In genomic region chr12:13164859-13165577, GRCh38 we compare ENCODE assay signal across 11 cellular contexts. TPM values are rescaled to one million over a fixed set of nuclear protein-coding genes. Genes with fewer than 3 reads are reported as not detected.
DNase-seq lines count a peak whose midpoint lies in the region; ATAC-seq and TF ChIP-seq lines count a peak whose summit lies in the region.
"Had no signal": no experiment of that assay in that cellular context is flagged by ENCODE, and none has a peak within 500 bp of the region (broad histone marks: within the 10 kb centered on the region; RNA-seq: fewer than 3 reads in every experiment).

No MANE protein-coding gene starts in this region.

- peak overlapping the region; percentile 60 for H2AFZ ChIP-seq in neuronal stem cell (ENCODE audit: low read length)

- H2BK5ac ChIP-seq in neuronal stem cell (ENCODE audit: low read length) = no peak overlapping the region

- no peak overlapping the region for H3K14ac ChIP-seq in neuronal stem cell (ENCODE audit: low read length)

- no peaks in the 10 kb centered on the region for H3K27me3 ChIP-seq in CD4-positive, alpha-beta memory T cell (ENCODE audit: insufficient read depth, low read length)
- H3K27me3 ChIP-seq in breast epithelium (no peaks in the 10 kb centered on the region), neuronal stem cell (ENCODE audit: control insufficient read depth in 3 of 3, insufficient read depth in 3 of 3, low read depth in 1 of 3, low read length in 3 of 3) (no peaks in the 10 kb centered on the region)
- H3K27me3 ChIP-seq: cardiac muscle cell, SJCRH30 had no signal

- no peaks in the 10 kb centered on the region for H3K79me1 ChIP-seq in neuronal stem cell (ENCODE audit: low read depth, low read length)

- peak overlapping the region; percentile 42 for H3K18ac ChIP-seq in neuronal stem cell (ENCODE audit: low read length)

- H3K27ac ChIP-seq in CD4-positive, alpha-beta memory T cell (ENCODE audit: low read depth, low read length) = no peak overlapping the region
- H3K27ac ChIP-seq in breast epithelium = peak overlapping the region; percentile 83 to 88
- H3K27ac ChIP-seq in neuronal stem cell (replicated peaks; ENCODE audit: low read length) = no peak overlapping the region
- H3K27ac ChIP-seq: cardiac muscle cell, SJCRH30 had no signal

- no peak overlapping the region for H4K8ac ChIP-seq in neuronal stem cell (ENCODE audit: low read depth, low read length)

- H3K4me1 Mint-ChIP-seq in CD4-positive, alpha-beta memory T cell = peaks cover 15 to 30% (median 21%) of the 10 kb centered on the region in 4 donors

- peak overlapping the region; percentile 51 for H2BK12ac ChIP-seq in neuronal stem cell (ENCODE audit: low read length)

- no peak overlapping the region for H2BK15ac ChIP-seq in neuronal stem cell (ENCODE audit: low read length)

- H3K27ac Mint-ChIP-seq in CD4-positive, alpha-beta memory T cell = peak overlapping the region; percentile 1 to 77 (median 57)

- peak overlapping the region in 6 of 8 donors; percentile 19 to 68 (median 45) for H3K4me3 Mint-ChIP-seq in CD4-positive, alpha-beta memory T cell

- H3K4me1 ChIP-seq in CD4-positive, alpha-beta memory T cell (ENCODE audit: insufficient read depth, low read length) = peaks cover 23% of the 10 kb centered on the region
- peaks cover 4 to 6% of the 10 kb centered on the region in 2 donors for H3K4me1 ChIP-seq in breast epithelium
- peaks cover 0 to 2% of the 10 kb centered on the region in 2 donors for H3K4me1 ChIP-seq in neuronal stem cell (ENCODE audit: control insufficient read depth in 2 of 2, insufficient read depth in 1 of 2, low read depth in 1 of 2, low read length in 2 of 2)

- intact Hi-C loops in CD4-positive, alpha-beta memory T cell (cut with micrococcal nuclease) = loop anchor here (1.0 to 5.0 kb wide), 2 partner anchors 31 to 63 kb away; partner anchors contain the start of genes EMP1 and GSG1
- intact Hi-C loops in breast epithelium (cut with DNase I; ENCODE audit: low total_unique reads) = no loop called here

- H3K9me3 Mint-ChIP-seq in CD4-positive, alpha-beta memory T cell = peaks cover 0 to 5% (median 0%) of the 10 kb centered on the region in 8 donors

- TF ChIP-seq CTCF in breast epithelium (IDR thresholded peaks at IDR 0.05) = no peak

- H3K4ac ChIP-seq in neuronal stem cell (ENCODE audit: low read length) = no peak overlapping the region

- H3K4me3 ChIP-seq in CD4-positive, alpha-beta memory T cell (ENCODE audit: low read length in 2 of 2) = peak overlapping the region in 1 of 2 donors; percentile 19
- peak overlapping the region in 1 of 3 donors; percentile 17 for H3K4me3 ChIP-seq in breast epithelium
- no peak overlapping the region for H3K4me3 ChIP-seq in neuronal stem cell (ENCODE audit: low read length in 2 of 2)
- H3K4me3 ChIP-seq: cardiac muscle cell, SJCRH30 had no signal

- H3K27me3 Mint-ChIP-seq in CD4-positive, alpha-beta memory T cell = peaks cover 2% of the 10 kb centered on the region in 2 donors

- H3K23ac ChIP-seq in neuronal stem cell (ENCODE audit: low read depth, low read length, poor library complexity) = no peak overlapping the region

- ATAC-seq in HG02759 (IDR thresholded peaks at IDR 0.05; ENCODE audit: unreplicated experiment) (peak; percentile 13), GM18520 (IDR thresholded peaks at IDR 0.05; ENCODE audit: unreplicated experiment) (no peak), HG02870 (IDR thresholded peaks at IDR 0.05; ENCODE audit: unreplicated experiment) (no peak), HG02571 (IDR thresholded peaks at IDR 0.05; ENCODE audit: unreplicated experiment) (no peak)

- H3K36me3 ChIP-seq in CD4-positive, alpha-beta memory T cell (ENCODE audit: insufficient read depth, low read length) = no peaks in the 10 kb centered on the region
- H3K36me3 ChIP-seq in breast epithelium (no peaks in the 10 kb centered on the region), neuronal stem cell (replicated peaks in 1 of 2; ENCODE audit: control insufficient read depth in 2 of 2, insufficient read depth in 2 of 2, low read length in 2 of 2) (no peaks in the 10 kb centered on the region)
- H3K36me3 ChIP-seq: cardiac muscle cell, SJCRH30 had no signal

- no peak overlapping the region for H3K9ac ChIP-seq in neuronal stem cell (ENCODE audit: low read depth, low read length, poor library complexity)

- CTCF ChIA-PET in CD4-positive, alpha-beta memory T cell (lab: Charles Lee; ENCODE audit: partially characterized antibody) = interaction anchor here (1.0 to 2.5 kb wide), 3 partner anchors 32 to 49 kb away, joined by 3 to 11 read pairs (median 4); no protein-coding TSS in a partner anchor

- DNase-seq in CD4-positive, alpha-beta memory T cell = no peak
- no peak for DNase-seq in breast epithelium (ENCODE audit: low spot score in 2 of 2)
- DNase-seq in neuronal stem cell (ENCODE audit: low spot score) = no peak
- no peak for DNase-seq in amniotic stem cell (lab: John Stamatoyannopoulos, UW)
- DNase-seq: NCI-H1436 had no signal

- no peak overlapping the region for H2BK120ac ChIP-seq in neuronal stem cell (ENCODE audit: low read depth, low read length)

- H3K36me3 Mint-ChIP-seq in CD4-positive, alpha-beta memory T cell = no peaks in the 10 kb centered on the region

- H4K91ac ChIP-seq in neuronal stem cell (ENCODE audit: low read depth, low read length, poor library complexity) = no peak overlapping the region

- no CpG with 5 or more reads among the region's 5 CpGs for WGBS in neuronal stem cell (ENCODE audit: extremely low coverage in 2 of 2, insufficient read length in 2 of 2, insufficient replicate concordance in 1 of 2), 2 donors

- H2AK5ac ChIP-seq in neuronal stem cell (ENCODE audit: low read depth, low read length) = no peak overlapping the region

- H3K9me3 ChIP-seq in CD4-positive, alpha-beta memory T cell (ENCODE audit: control insufficient read depth in 1 of 2, low read length in 2 of 2) = no peaks in the 10 kb centered on the region
- H3K9me3 ChIP-seq in breast epithelium = peaks cover 0 to 5% of the 10 kb centered on the region in 2 donors
- H3K9me3 ChIP-seq in neuronal stem cell (replicated peaks in 1 of 2; ENCODE audit: control insufficient read depth in 2 of 2, insufficient read depth in 1 of 2, low read depth in 1 of 2, low read length in 2 of 2) = peaks cover 3 to 7% of the 10 kb centered on the region in 2 donors

- TF ChIP-seq POLR2A in breast epithelium (IDR thresholded peaks at IDR 0.05) = no peak

- POLR2A ChIA-PET in CD4-positive, alpha-beta memory T cell (lab: Charles Lee; ENCODE audit: partially characterized antibody) = interaction anchor here (1.2 kb wide), 1 partner anchor 64 kb away, joined by 9 read pairs; no protein-coding TSS in a partner anchor

- H3K4me2 ChIP-seq in neuronal stem cell (ENCODE audit: insufficient read depth, low read length, poor library complexity, severe bottlenecking) = no peak overlapping the region

RNA-seq across cellular contexts. Expression of gene EMP1, which starts 31.5 kb away (rescaled TPM):
- total RNA-seq in CD4-positive, alpha-beta memory T cell = 1 to 10 TPM; 4.5 to 5.8 TPM
- polyA plus RNA-seq in CD4-positive, alpha-beta memory T cell = 1 to 10 TPM in 1 of 2 donors, under 1 TPM in 1; 0.50 to 1.8 TPM
- total RNA-seq in breast epithelium = 100 to 1,000 TPM; 207 to 759 (median 444) TPM
- 1.8 TPM for polyA plus RNA-seq in neuronal stem cell (2013, experiment 1 of 2)
- polyA plus RNA-seq in neuronal stem cell (2013, experiment 2 of 2) = 1.7 TPM

Comparison
In these comparisons a context has a peak if more than half of its experiments do, and no peak if none do; other contexts are left out.
1. H3K27ac ChIP-seq: peak in breast epithelium (2 of 2); none in CD4-positive, alpha-beta memory T cell (single experiment) and neuronal stem cell (single experiment).
2. RNA of gene EMP1, which starts 31.5 kb away (total RNA-seq): 207 to 759 TPM in breast epithelium; 4.5 to 5.8 TPM in CD4-positive, alpha-beta memory T cell; every median in the first group is over 10 times any median in the second.